ENCODE assay signal across 23 cellular contexts in the genomic region with DNA sequence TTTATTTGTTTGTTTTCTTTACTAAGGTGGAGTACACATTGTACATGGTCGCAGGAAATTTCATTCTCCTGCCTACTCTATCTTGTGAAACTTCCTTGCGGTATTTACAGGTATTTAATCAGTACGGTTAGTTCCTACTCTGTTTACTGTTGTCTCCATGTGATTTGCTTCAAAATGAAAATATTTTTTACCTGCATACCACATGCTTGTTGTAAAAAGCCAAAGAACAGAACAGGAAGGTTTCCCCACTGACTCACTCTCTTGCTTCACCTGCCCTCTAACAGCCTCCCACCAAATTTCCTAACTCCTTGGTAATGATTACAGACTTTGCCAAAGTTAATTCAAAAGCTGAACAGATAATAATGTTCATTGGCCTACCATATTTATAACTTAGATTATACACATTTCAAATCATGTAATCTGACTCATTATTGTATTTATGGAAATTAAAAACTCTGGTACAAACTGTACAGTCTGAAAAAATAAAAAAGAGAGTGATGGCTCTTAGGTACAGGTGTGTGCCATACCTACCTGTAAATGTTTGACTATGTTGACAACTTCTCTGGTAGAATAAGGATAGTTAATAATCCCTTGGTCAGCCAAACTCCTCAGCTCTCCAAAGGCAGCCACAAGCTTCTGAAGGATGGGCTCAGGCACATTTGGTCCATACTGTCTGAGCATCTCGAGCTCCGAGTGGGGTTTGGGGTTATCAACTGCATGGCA.
DNase-seq lines count a peak whose midpoint lies in the region; ATAC-seq, FAIRE-seq and TF ChIP-seq lines count a peak whose summit lies in the region.
"Had no signal": no experiment of that assay in that cellular context is flagged by ENCODE, and none has a peak within 500 bp of the region (broad histone marks: within the 10 kb centered on the region; RNA-seq: fewer than 3 reads in every experiment).

No MANE protein-coding gene starts in this region.

- FAIRE-seq in H54 (lab: Jason Lieb, UNC) = no peak
- FAIRE-seq: GM12891, GM18507, K562 had no signal

- no peak for TF ChIP-seq EP300 in tibial nerve (IDR thresholded peaks at IDR 0.05)

- peak; percentile 6 for DNase-seq in NOMO-1 treated with DMSO at 0.1 percent for 48 hours (lab: John Stamatoyannopoulos, UW; ENCODE audit: unreplicated experiment)
- no peak for DNase-seq in NOMO-1 treated with dmso at 0.1 percent for 144 hours (lab: John Stamatoyannopoulos, UW; ENCODE audit: unreplicated experiment)
- DNase-seq in RWPE2 (ENCODE audit: low spot score) = no peak
- DNase-seq in epithelial cell of proximal tubule (ENCODE audit: low read depth) = peak; percentile 78
- DNase-seq in prostate gland (ENCODE audit: low spot score) = peak; percentile 44
- DNase-seq in tibial nerve (ENCODE audit: low spot score in 2 of 2) = no peak
- DNase-seq in epidermal melanocyte (ENCODE audit: insufficient read length, low spot score) = no peak
- no peak for DNase-seq in H54 (ENCODE audit: insufficient read length, low spot score)
- DNase-seq: 8988T; CD8-positive, alpha-beta memory T cell; DMS 273 treated with DMSO at 0.1 percent for 48 hours; GF-D8; NCI-H1436; NCI-H2029; NCI-H2171; NCI-H446 treated with DMSO at 0.1 percent for 48 hours; NCI-H82; Peyer's patch; SIG-M5 had no signal

- H3K4me1 ChIP-seq in RWPE2 (ENCODE audit: insufficient read depth, poor library complexity, severe bottlenecking) (peaks cover 13% of the 10 kb centered on the region), prostate gland (replicated peaks) (peaks cover 4% of the 10 kb centered on the region), tibial nerve (no peaks in the 10 kb centered on the region)
- H3K4me1 ChIP-seq: Peyer's patch had no signal

- H3K27ac ChIP-seq in RWPE2 (ENCODE audit: poor library complexity, severe bottlenecking) = no peak overlapping the region
- H3K27ac ChIP-seq in prostate gland = peak overlapping the region; percentile 31 to 80
- no peak overlapping the region for H3K27ac ChIP-seq in tibial nerve
- H3K27ac ChIP-seq: Peyer's patch had no signal

- no peak overlapping the region for H3K4me3 ChIP-seq in RWPE2 (ENCODE audit: severe bottlenecking)
- no peak overlapping the region for H3K4me3 ChIP-seq in epithelial cell of proximal tubule (ENCODE audit: low read depth, low read length)
- no peak overlapping the region for H3K4me3 ChIP-seq in prostate gland
- H3K4me3 ChIP-seq in tibial nerve = no peak overlapping the region
- H3K4me3 ChIP-seq: GM23338, K562, Peyer's patch had no signal

- no peaks in the 10 kb centered on the region for H3K27me3 ChIP-seq in RWPE2 (ENCODE audit: insufficient read depth, poor library complexity, severe bottlenecking)
- H3K27me3 ChIP-seq in prostate gland (replicated peaks; ENCODE audit: insufficient read depth) = no peaks in the 10 kb centered on the region
- no peaks in the 10 kb centered on the region for H3K27me3 ChIP-seq in tibial nerve
- H3K27me3 ChIP-seq: Peyer's patch had no signal

- H3K36me3 ChIP-seq in RWPE2 (ENCODE audit: low read depth) (peaks cover 23% of the 10 kb centered on the region), prostate gland (no peaks in the 10 kb centered on the region), tibial nerve (peaks cover 0 to 23% (median 0%) of the 10 kb centered on the region in 3 donors)

- TF ChIP-seq POLR2A in prostate gland (IDR thresholded peaks at IDR 0.05) (no peak), tibial nerve (IDR thresholded peaks at IDR 0.05) (no peak), H54 (IDR thresholded peaks at IDR 0.05; ENCODE audit: low read depth, low read length) (no peak)

- intact Hi-C loops in prostate gland (cut with DNase I) = no loop called here

- no peak for TF ChIP-seq CTCF in RWPE2 (IDR thresholded peaks at IDR 0.05; ENCODE audit: poor library complexity, severe bottlenecking)
- TF ChIP-seq CTCF in epithelial cell of proximal tubule (conservative IDR thresholded peaks at IDR 0.05; ENCODE audit: low read depth, low read length) = no peak
- TF ChIP-seq CTCF in prostate gland (IDR thresholded peaks at IDR 0.05) = no peak
- TF ChIP-seq CTCF in tibial nerve (IDR thresholded peaks at IDR 0.05) = no peak

- 71% methylated on average over 5 of the region's 5 CpGs for WGBS in prostate gland
- WGBS in tibial nerve, 2 donors = 96 to 99% methylated on average over 5 of the region's 5 CpGs

- H3K9me3 ChIP-seq in RWPE2 (ENCODE audit: severe bottlenecking) = no peaks in the 10 kb centered on the region
- H3K9me3 ChIP-seq in prostate gland = no peaks in the 10 kb centered on the region
- no peaks in the 10 kb centered on the region for H3K9me3 ChIP-seq in tibial nerve
- H3K9me3 ChIP-seq: Peyer's patch had no signal

- peak; percentile 93 for ATAC-seq in RWPE2 (ENCODE audit: low read depth)
- ATAC-seq: GM23338, K562 had no signal

Comparison
In these comparisons a context has a peak if more than half of its experiments do, and no peak if none do; other contexts are left out.
1. DNase-seq: peak in NOMO-1 treated with DMSO at 0.1 percent for 48 hours (single experiment), epithelial cell of proximal tubule (single experiment) and prostate gland (single experiment); none in NOMO-1 treated with dmso at 0.1 percent for 144 hours (single experiment), RWPE2 (single experiment), tibial nerve (0 of 2), epidermal melanocyte (single experiment) and H54 (single experiment).
2. H3K27ac ChIP-seq: peak in prostate gland (2 of 2); none in RWPE2 (single experiment) and tibial nerve (0 of 4).